Comparison of ENCODE assay signal across 8 cellular contexts in genomic region chr1:206909167-206909882, GRCh38. TPM values are rescaled to one million over a fixed set of nuclear protein-coding genes. Genes with fewer than 3 reads are reported as not detected.
DNase-seq lines count a peak whose midpoint lies in the region; ATAC-seq and TF ChIP-seq lines count a peak whose summit lies in the region.

No MANE protein-coding gene starts in this region.

- WGBS in trophoblast cell (ENCODE audit: extremely low coverage, insufficient coverage, insufficient read length), result no CpG with 5 or more reads among the region's 69 CpGs

- no peak overlapping the region for H2BK120ac ChIP-seq in trophoblast cell (ENCODE audit: insufficient read depth, low read length, poor library complexity)

- H3K4me3 Mint-ChIP-seq in GM23338, result peak overlapping the region; percentile 79
- peak overlapping the region; percentile 67 for H3K4me3 Mint-ChIP-seq in glutamatergic neuron (ENCODE audit: unreplicated experiment)

- no peak overlapping the region for H3K27ac ChIP-seq in GM23338 (ENCODE audit: low read depth)
- H3K27ac ChIP-seq in trophoblast cell (ENCODE audit: low read depth, low read length), result no peak overlapping the region

- no peaks in the 10 kb centered on the region for H4K20me1 ChIP-seq in GM23338 (replicated peaks; ENCODE audit: insufficient read depth)

- no peak overlapping the region for H3K14ac ChIP-seq in trophoblast cell (ENCODE audit: low read length)

- H3K79me2 ChIP-seq in GM23338 (replicated peaks; ENCODE audit: insufficient read depth), result no peaks in the 10 kb centered on the region
- H3K79me2 ChIP-seq in trophoblast cell (ENCODE audit: control insufficient read depth, insufficient read depth, low read length, poor library complexity), result no peaks in the 10 kb centered on the region

- H3K4me1 ChIP-seq in GM23338 (ENCODE audit: insufficient read depth) (peaks cover 4% of the 10 kb centered on the region), trophoblast cell (ENCODE audit: control insufficient read depth in 1 of 2, insufficient read depth in 2 of 2, low read length in 2 of 2) (peaks cover 12 to 15% of the 10 kb centered on the region in 2 experiments)

- no peak overlapping the region for H4K12ac ChIP-seq in trophoblast cell (ENCODE audit: low read depth, low read length)

- H4K8ac ChIP-seq in trophoblast cell (ENCODE audit: low read depth, low read length), result no peak overlapping the region

- ATAC-seq in GM23338, result peak; percentile 85
- no peak for ATAC-seq in GM21528 (IDR thresholded peaks at IDR 0.05; ENCODE audit: low FRiP score, unreplicated experiment)

- H3K4me1 Mint-ChIP-seq in GM23338 (peaks cover 19% of the 10 kb centered on the region), glutamatergic neuron (ENCODE audit: low read depth, unreplicated experiment) (no peaks in the 10 kb centered on the region)

- H3K27me3 Mint-ChIP-seq in GM23338 (ENCODE audit: insufficient read depth, low read depth, poor library complexity), result peaks cover 24% of the 10 kb centered on the region
- peaks cover 15% of the 10 kb centered on the region for H3K27me3 Mint-ChIP-seq in glutamatergic neuron (ENCODE audit: unreplicated experiment)

- H3K79me1 ChIP-seq in trophoblast cell (ENCODE audit: low read length), result no peaks in the 10 kb centered on the region

- H3K4me3 ChIP-seq in GM23338 (peak overlapping the region; percentile 79), trophoblast cell (ENCODE audit: low read depth, low read length) (peak overlapping the region; percentile 63)

- no peak overlapping the region for H2BK5ac ChIP-seq in trophoblast cell (ENCODE audit: low read depth, low read length, poor library complexity)

- H3K27me3 ChIP-seq in GM23338 (ENCODE audit: insufficient read depth), result peaks cover 33% of the 10 kb centered on the region
- H3K27me3 ChIP-seq in trophoblast cell (ENCODE audit: insufficient read depth, low read length), result peaks cover 11% of the 10 kb centered on the region

- H3K9me3 ChIP-seq in trophoblast cell (ENCODE audit: insufficient read depth, low read depth, low read length), result no peaks in the 10 kb centered on the region

- no peak overlapping the region for H3K9ac ChIP-seq in trophoblast cell (ENCODE audit: low read length)

- H3K4ac ChIP-seq in trophoblast cell (ENCODE audit: low read depth, low read length), result no peak overlapping the region

- H3K4me2 ChIP-seq in GM23338, result peak overlapping the region; percentile 93
- peak overlapping the region; percentile 86 for H3K4me2 ChIP-seq in trophoblast cell (ENCODE audit: low read length)

- H4K91ac ChIP-seq in trophoblast cell (ENCODE audit: low read depth, low read length), result no peak overlapping the region

- no peak overlapping the region for H3K27ac Mint-ChIP-seq in GM23338
- no peak overlapping the region for H3K27ac Mint-ChIP-seq in glutamatergic neuron (ENCODE audit: unreplicated experiment)

- H3K18ac ChIP-seq in trophoblast cell (ENCODE audit: low read length), result no peak overlapping the region

- TF ChIP-seq CTCF in GM23338 (conservative IDR thresholded peaks at IDR 0.05; ENCODE audit: low read depth in 2 of 2) (0 out of 4 replicates have a peak, but pooled peaks of 1 of the 2 experiments have one; percentile 3), glutamatergic neuron (IDR thresholded peaks at IDR 0.05; ENCODE audit: partially characterized antibody, unreplicated experiment) (no peak)

- H2BK12ac ChIP-seq in trophoblast cell (ENCODE audit: low read length), result no peak overlapping the region

- no peak overlapping the region for H3K23ac ChIP-seq in trophoblast cell (ENCODE audit: low read length)

- H3K36me3 Mint-ChIP-seq in GM23338 (ENCODE audit: low read depth) (no peaks in the 10 kb centered on the region), glutamatergic neuron (ENCODE audit: unreplicated experiment) (no peaks in the 10 kb centered on the region)

- DNase-seq in GM23338 (ENCODE audit: low spot score), result peak; percentile 83
- DNase-seq in NCI-H345 (lab: John Stamatoyannopoulos, UW), result peak; percentile 80
- peak; percentile 33 for DNase-seq in activated T-helper 9 cell treated with anti-CD3 and anti-CD28 coated beads, Interleukin-2, amount 50 U/mL, for 16 hours (ENCODE audit: low read depth)
- peak; percentile 37 for DNase-seq in glutamatergic neuron
- DNase-seq in trophoblast cell, result peak; percentile 49 to 73
- DNase-seq in KG1 (lab: John Stamatoyannopoulos, UW), result no peak
- DNase-seq in NK-92 (lab: John Stamatoyannopoulos, UW; ENCODE audit: unreplicated experiment), result no peak

- H3K36me3 ChIP-seq in GM23338 (ENCODE audit: insufficient read depth), result no peaks in the 10 kb centered on the region
- no peaks in the 10 kb centered on the region for H3K36me3 ChIP-seq in trophoblast cell (ENCODE audit: control insufficient read depth in 1 of 2, insufficient read depth in 2 of 2, low read length in 2 of 2)

- peaks cover 6% of the 10 kb centered on the region; the same call in 1 of the 2 replicates for H3F3A ChIP-seq in GM23338 (replicated peaks; ENCODE audit: low read depth)

- H2AFZ ChIP-seq in GM23338, result peak overlapping the region; percentile 99
- H2AFZ ChIP-seq in trophoblast cell (ENCODE audit: insufficient read depth, low read length, poor library complexity), result peak overlapping the region; percentile 37

- no peak overlapping the region for H2AK5ac ChIP-seq in trophoblast cell (ENCODE audit: low read length)

- H3K9me3 Mint-ChIP-seq in GM23338 (no peaks in the 10 kb centered on the region), glutamatergic neuron (ENCODE audit: unreplicated experiment) (peaks cover 2% of the 10 kb centered on the region)

- H3K9me2 ChIP-seq in GM23338 (ENCODE audit: insufficient read depth), result 0 out of 2 replicates have a peak, but pooled peaks cover 4% of the 10 kb centered on the region

TF ChIP-seq in GM23338, 12 proteins besides CTCF, POLR2A, EP300 and RAD21:
- TF ChIP-seq ZNF331 (CRISPR knock-in tag; IDR thresholded peaks at IDR 0.05; ENCODE audit: low read depth), result no peak
- peak; percentile 36; the same call in 1 of the 2 replicates for TF ChIP-seq POLR2AphosphoS5 (IDR thresholded peaks at IDR 0.05; ENCODE audit: low read depth)
- peak; percentile 52 for TF ChIP-seq EZH2 (IDR thresholded peaks at IDR 0.05; ENCODE audit: low read depth, unreplicated experiment)

RNA-seq across cellular contexts. Expression of gene IL24, which starts 12.1 kb away (rescaled TPM):
- not detected in 2 replicates for total RNA-seq in GM23338 (2014; rRNA removed; shearing (Covaris generic))
- not detected in 2 replicates for polyA plus RNA-seq in GM23338 (2016; fragmentation: Nextera tagmentation; extraction: Ambion mirVana)
- not detected for total RNA-seq in glutamatergic neuron (ENCODE audit: unreplicated experiment)
- 0.06 TPM in 1 of 2 replicates, not detected in the other for polyA plus RNA-seq in trophoblast cell (2013)

RNA-seq across cellular contexts. Expression of gene FCMR, which starts 12.4 kb away (rescaled TPM):
- total RNA-seq in GM23338 (2014; rRNA removed; shearing (Covaris generic)), result not detected in 2 replicates
- 0.43 and 0.84 TPM in 2 replicates for polyA plus RNA-seq in GM23338 (2016; fragmentation: Nextera tagmentation; extraction: Ambion mirVana)
- total RNA-seq in glutamatergic neuron (ENCODE audit: unreplicated experiment), result not detected
- polyA plus RNA-seq in trophoblast cell (2013), result 0.07 and 0.19 TPM in 2 replicates

RNA-seq across cellular contexts. Expression of gene PIGR, which starts 36.9 kb away (rescaled TPM):
- not detected in 2 replicates for total RNA-seq in GM23338 (2014; rRNA removed; shearing (Covaris generic))
- not detected in 2 replicates for polyA plus RNA-seq in GM23338 (2016; fragmentation: Nextera tagmentation; extraction: Ambion mirVana)
- total RNA-seq in glutamatergic neuron (ENCODE audit: unreplicated experiment), result not detected
- polyA plus RNA-seq in trophoblast cell (2013), result not detected in 2 replicates

RNA-seq across cellular contexts. Expression of gene IL20, which starts 43.9 kb away (rescaled TPM):
- total RNA-seq in GM23338 (2014; rRNA removed; shearing (Covaris generic)), result not detected in 2 replicates
- polyA plus RNA-seq in GM23338 (2016; fragmentation: Nextera tagmentation; extraction: Ambion mirVana), result not detected in 2 replicates
- total RNA-seq in glutamatergic neuron (ENCODE audit: unreplicated experiment), result not detected
- not detected in 2 replicates for polyA plus RNA-seq in trophoblast cell (2013)

Comparison
In these comparisons a context has a peak if more than half of its experiments do, and no peak if none do; other contexts are left out.
1. DNase-seq: peak in GM23338 (single experiment), NCI-H345 (single experiment), activated T-helper 9 cell treated with anti-CD3 and anti-CD28 coated beads, Interleukin-2, amount 50 U/mL, for 16 hours (single experiment), glutamatergic neuron (single experiment) and trophoblast cell (2 of 2); none in KG1 (single experiment) and NK-92 (single experiment).